ENCODE assay signal across 1 cellular context in the genomic region with DNA sequence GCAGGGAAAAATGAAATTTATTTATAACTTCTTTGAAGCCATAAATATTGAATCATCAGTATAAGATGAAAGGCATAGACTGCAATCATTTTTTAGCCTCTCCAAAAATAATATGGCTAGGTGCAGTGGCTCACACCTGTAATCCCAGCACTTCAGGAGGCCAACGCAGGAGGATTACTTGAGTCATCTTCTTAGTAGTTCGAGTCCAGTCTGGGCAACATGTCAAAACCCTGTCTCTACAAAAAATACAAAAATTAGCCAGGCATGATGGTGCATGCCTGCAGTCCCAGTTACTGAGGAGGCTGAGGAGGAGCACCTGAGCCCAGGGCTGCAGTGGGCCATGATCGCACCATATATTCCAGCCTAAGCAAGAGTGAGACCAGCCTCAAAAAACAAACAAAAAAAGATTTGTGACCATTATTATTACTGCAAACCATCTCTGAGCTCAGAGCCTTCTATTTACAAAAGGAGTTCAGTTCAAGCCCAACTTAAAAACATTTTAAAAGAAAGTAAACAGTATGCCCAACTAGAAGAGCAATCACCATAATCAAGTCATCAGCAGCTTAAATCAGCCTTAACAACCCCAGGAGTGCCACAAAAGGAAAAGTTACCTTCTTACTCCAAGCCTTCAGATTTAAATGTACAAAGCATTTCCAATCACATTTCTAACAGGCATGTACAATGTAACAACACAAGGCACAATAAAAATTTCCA.
TF ChIP-seq lines count a peak whose summit lies in the region.

No MANE protein-coding gene starts in this region.

TF ChIP-seq in GM23338, 12 proteins besides CTCF, POLR2A, EP300 and RAD21 (continued from another document):
- no peak for TF ChIP-seq ZNF114 (CRISPR knock-in tag; IDR thresholded peaks at IDR 0.05)
- TF ChIP-seq ZNF331 (CRISPR knock-in tag; IDR thresholded peaks at IDR 0.05; ENCODE audit: low read depth) = no peak
- TF ChIP-seq NANOG (IDR thresholded peaks at IDR 0.05; ENCODE audit: borderline replicate concordance) = no peak
- no peak for TF ChIP-seq POLR2AphosphoS5 (IDR thresholded peaks at IDR 0.05; ENCODE audit: low read depth)
- TF ChIP-seq CREB1 (CRISPR knock-in tag; IDR thresholded peaks at IDR 0.05; ENCODE audit: low read depth) = no peak
- TF ChIP-seq STAT1 (IDR thresholded peaks at IDR 0.05; ENCODE audit: unreplicated experiment) = no peak
- TF ChIP-seq, protein P1, sequence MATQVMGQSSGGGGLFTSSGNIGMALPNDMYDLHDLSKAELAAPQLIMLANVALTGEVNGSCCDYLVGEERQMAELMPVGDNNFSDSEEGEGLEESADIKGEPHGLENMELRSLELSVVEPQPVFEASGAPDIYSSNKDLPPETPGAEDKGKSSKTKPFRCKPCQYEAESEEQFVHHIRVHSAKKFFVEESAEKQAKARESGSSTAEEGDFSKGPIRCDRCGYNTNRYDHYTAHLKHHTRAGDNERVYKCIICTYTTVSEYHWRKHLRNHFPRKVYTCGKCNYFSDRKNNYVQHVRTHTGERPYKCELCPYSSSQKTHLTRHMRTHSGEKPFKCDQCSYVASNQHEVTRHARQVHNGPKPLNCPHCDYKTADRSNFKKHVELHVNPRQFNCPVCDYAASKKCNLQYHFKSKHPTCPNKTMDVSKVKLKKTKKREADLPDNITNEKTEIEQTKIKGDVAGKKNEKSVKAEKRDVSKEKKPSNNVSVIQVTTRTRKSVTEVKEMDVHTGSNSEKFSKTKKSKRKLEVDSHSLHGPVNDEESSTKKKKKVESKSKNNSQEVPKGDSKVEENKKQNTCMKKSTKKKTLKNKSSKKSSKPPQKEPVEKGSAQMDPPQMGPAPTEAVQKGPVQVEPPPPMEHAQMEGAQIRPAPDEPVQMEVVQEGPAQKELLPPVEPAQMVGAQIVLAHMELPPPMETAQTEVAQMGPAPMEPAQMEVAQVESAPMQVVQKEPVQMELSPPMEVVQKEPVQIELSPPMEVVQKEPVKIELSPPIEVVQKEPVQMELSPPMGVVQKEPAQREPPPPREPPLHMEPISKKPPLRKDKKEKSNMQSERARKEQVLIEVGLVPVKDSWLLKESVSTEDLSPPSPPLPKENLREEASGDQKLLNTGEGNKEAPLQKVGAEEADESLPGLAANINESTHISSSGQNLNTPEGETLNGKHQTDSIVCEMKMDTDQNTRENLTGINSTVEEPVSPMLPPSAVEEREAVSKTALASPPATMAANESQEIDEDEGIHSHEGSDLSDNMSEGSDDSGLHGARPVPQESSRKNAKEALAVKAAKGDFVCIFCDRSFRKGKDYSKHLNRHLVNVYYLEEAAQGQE (IDR thresholded peaks at IDR 0.05; ENCODE audit: unreplicated experiment) = no peak
- TF ChIP-seq EZH2phosphoT487 (IDR thresholded peaks at IDR 0.05; ENCODE audit: unreplicated experiment) = no peak
- no peak for TF ChIP-seq EZH2 (IDR thresholded peaks at IDR 0.05; ENCODE audit: low read depth, unreplicated experiment)
- TF ChIP-seq, protein P2, sequence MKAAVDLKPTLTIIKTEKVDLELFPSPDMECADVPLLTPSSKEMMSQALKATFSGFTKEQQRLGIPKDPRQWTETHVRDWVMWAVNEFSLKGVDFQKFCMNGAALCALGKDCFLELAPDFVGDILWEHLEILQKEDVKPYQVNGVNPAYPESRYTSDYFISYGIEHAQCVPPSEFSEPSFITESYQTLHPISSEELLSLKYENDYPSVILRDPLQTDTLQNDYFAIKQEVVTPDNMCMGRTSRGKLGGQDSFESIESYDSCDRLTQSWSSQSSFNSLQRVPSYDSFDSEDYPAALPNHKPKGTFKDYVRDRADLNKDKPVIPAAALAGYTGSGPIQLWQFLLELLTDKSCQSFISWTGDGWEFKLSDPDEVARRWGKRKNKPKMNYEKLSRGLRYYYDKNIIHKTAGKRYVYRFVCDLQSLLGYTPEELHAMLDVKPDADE (IDR thresholded peaks at IDR 0.05) = no peak
TF ChIP-seq in GM23338: peak in this region for 0.
